In the genomic region with DNA sequence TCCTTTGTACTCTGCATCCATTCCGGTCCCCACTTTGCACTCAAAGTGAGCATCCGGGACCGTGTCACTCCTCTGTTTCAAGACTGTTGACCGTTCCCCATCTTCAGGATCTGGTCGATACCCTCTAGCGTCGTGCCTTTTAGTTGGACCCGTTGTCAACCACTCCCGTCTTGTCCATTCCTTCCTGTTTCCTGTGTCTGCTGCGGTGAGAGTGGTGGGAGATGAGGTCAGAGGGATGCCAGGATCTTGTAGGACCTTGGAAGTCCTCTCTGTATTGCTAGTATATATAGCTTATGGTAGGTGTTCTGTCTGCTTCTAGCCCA, we compare ENCODE assay signal across 8 cellular contexts. TPM values are rescaled to one million over a fixed set of nuclear protein-coding genes. Genes with fewer than 3 reads are reported as not detected.
DNase-seq lines count a peak whose midpoint lies in the region; ATAC-seq and TF ChIP-seq lines count a peak whose summit lies in the region.

No MANE protein-coding gene starts in this region.

- DNase-seq in AG04449 (ENCODE audit: low read depth, low spot score) (no peak), left lung (no peak), tibial artery (no peak), NCI-H69 (lab: John Stamatoyannopoulos, UW) (no peak)

- H3K9me2 ChIP-seq in Loucy (replicated peaks; ENCODE audit: low read depth, low read length), result no peaks in the 10 kb centered on the region

- no peaks in the 10 kb centered on the region for H3K9me3 ChIP-seq in Loucy (ENCODE audit: insufficient read depth, low read depth, low read length)
- no peaks in the 10 kb centered on the region for H3K9me3 ChIP-seq in left lung
- H3K9me3 ChIP-seq in tibial artery, result no peaks in the 10 kb centered on the region

- H3K27me3 ChIP-seq in Loucy (ENCODE audit: insufficient read depth, low read length, poor library complexity, severe bottlenecking) (no peaks in the 10 kb centered on the region), left lung (no peaks in the 10 kb centered on the region), tibial artery (no peaks in the 10 kb centered on the region)

- H3K4me1 Mint-ChIP-seq in brain, result peaks cover 49% of the 10 kb centered on the region

- H3K4me2 ChIP-seq in Loucy (ENCODE audit: low read depth, low read length, poor library complexity, severe bottlenecking), result peak overlapping the region; percentile 96

- peak overlapping the region; percentile 66 to 82 for H3K27ac ChIP-seq in left lung
- H3K27ac ChIP-seq in tibial artery, result peak overlapping the region; percentile 77 to 88

- H3K27ac Mint-ChIP-seq in brain, result peak overlapping the region; percentile 97 to 99 (median 99)

- intact Hi-C loops in left lung (cut with DNase I), result no loop called here
- intact Hi-C loops in tibial artery (cut with DNase I; ENCODE audit: low total_unique reads), result no loop called here

- H3K36me3 Mint-ChIP-seq in brain, result peaks cover 23% of the 10 kb centered on the region

- TF ChIP-seq CTCF in AG04449 (IDR thresholded peaks at IDR 0.05; ENCODE audit: insufficient read depth, low read length, missing control alignments) (no peak), Loucy (conservative IDR thresholded peaks at IDR 0.05; ENCODE audit: low read length) (no peak), brain (conservative IDR thresholded peaks at IDR 0.05) (no peak), left lung (IDR thresholded peaks at IDR 0.05) (no peak), tibial artery (IDR thresholded peaks at IDR 0.05) (no peak)

- H3K36me3 ChIP-seq in Loucy (ENCODE audit: insufficient read depth, low read length), result no peaks in the 10 kb centered on the region
- H3K36me3 ChIP-seq in left lung, result peaks cover 0 to 6% of the 10 kb centered on the region in 2 donors
- peaks cover 0 to 9% (median 3%) of the 10 kb centered on the region in 3 donors for H3K36me3 ChIP-seq in tibial artery

- H3K9ac ChIP-seq in Loucy (ENCODE audit: low read depth, low read length, poor library complexity, severe bottlenecking), result peak overlapping the region; percentile 87

- peak overlapping the region; percentile 98 for H3K4me3 ChIP-seq in AG04449 (ENCODE audit: low read depth, low read length)
- H3K4me3 ChIP-seq in Loucy (ENCODE audit: low read length, poor library complexity, severe bottlenecking), result peak overlapping the region; percentile 98
- peak overlapping the region; percentile 93 to 97 for H3K4me3 ChIP-seq in left lung
- peak overlapping the region; percentile 68 to 90 for H3K4me3 ChIP-seq in tibial artery

- CTCF ChIA-PET in AG04449 (lab: Yijun Ruan, JAX), result interaction anchor here (1.0 kb wide), 1 partner anchor 169 kb away, joined by 3 read pairs; no protein-coding TSS in a partner anchor

- peak overlapping the region; percentile 92 to 100 (median 100) for H3K4me3 Mint-ChIP-seq in brain

- peaks cover 0 to 4% (median 0%) of the 10 kb centered on the region in 5 experiments for H3K9me3 Mint-ChIP-seq in brain

- POLR2A ChIA-PET in AG04449 (lab: Yijun Ruan, JAX), result interaction anchor here (0.5 kb wide), 1 partner anchor 13 kb away, joined by 3 read pairs; no protein-coding TSS in a partner anchor

- H3K4me1 ChIP-seq in Loucy (ENCODE audit: insufficient read depth, low read length, poor library complexity, severe bottlenecking), result peaks cover 35% of the 10 kb centered on the region
- peaks cover 4 to 36% of the 10 kb centered on the region in 2 donors for H3K4me1 ChIP-seq in left lung
- H3K4me1 ChIP-seq in tibial artery, result peaks cover 0 to 40% (median 25%) of the 10 kb centered on the region in 4 donors

- ATAC-seq in GM19351 (IDR thresholded peaks at IDR 0.05; ENCODE audit: unreplicated experiment), result peak; percentile 23
- peak; percentile 18 for ATAC-seq in left lung
- no peak for ATAC-seq in HG03565 (IDR thresholded peaks at IDR 0.05; ENCODE audit: unreplicated experiment)

- H3K79me2 ChIP-seq in Loucy (ENCODE audit: insufficient read depth, low read length), result peaks cover 55% of the 10 kb centered on the region

- H4K20me1 ChIP-seq in Loucy (ENCODE audit: insufficient read depth, low read length, poor library complexity, severe bottlenecking), result peaks cover 31% of the 10 kb centered on the region

- H3F3A ChIP-seq in Loucy (ENCODE audit: low read depth), result no peaks in the 10 kb centered on the region

- H3K27me3 Mint-ChIP-seq in brain, result peaks cover 14% of the 10 kb centered on the region

- peak overlapping the region; percentile 80 for H2AFZ ChIP-seq in Loucy (ENCODE audit: low read length)

RNA-seq across cellular contexts. Expression of a gene that starts 0.6 kb away (rescaled TPM):
- 138 TPM for polyA plus RNA-seq in brain (ENCODE audit: insufficient read depth, low read depth, low replicate concordance)
- total RNA-seq in left lung, result 100 to 1,000 TPM; 114 to 126 TPM

RNA-seq across cellular contexts. Expression of a gene that starts 8.0 kb away (rescaled TPM):
- polyA plus RNA-seq in brain (ENCODE audit: insufficient read depth, low read depth, low replicate concordance), result not detected
- not detected for total RNA-seq in left lung

RNA-seq across cellular contexts. Expression of a gene that starts 25.5 kb away (rescaled TPM):
- polyA plus RNA-seq in brain (ENCODE audit: insufficient read depth, low read depth, low replicate concordance), result 23.4 TPM
- 10 to 100 TPM; 36.8 to 40.7 TPM for total RNA-seq in left lung

RNA-seq across cellular contexts. Expression of a gene that starts 48.6 kb away (rescaled TPM):
- polyA plus RNA-seq in brain (ENCODE audit: insufficient read depth, low read depth, low replicate concordance), result 1.4 TPM
- 1 to 10 TPM; 3.3 to 8.5 TPM for total RNA-seq in left lung
